ENCODE assay signal across 8 cellular contexts in the genomic region with DNA sequence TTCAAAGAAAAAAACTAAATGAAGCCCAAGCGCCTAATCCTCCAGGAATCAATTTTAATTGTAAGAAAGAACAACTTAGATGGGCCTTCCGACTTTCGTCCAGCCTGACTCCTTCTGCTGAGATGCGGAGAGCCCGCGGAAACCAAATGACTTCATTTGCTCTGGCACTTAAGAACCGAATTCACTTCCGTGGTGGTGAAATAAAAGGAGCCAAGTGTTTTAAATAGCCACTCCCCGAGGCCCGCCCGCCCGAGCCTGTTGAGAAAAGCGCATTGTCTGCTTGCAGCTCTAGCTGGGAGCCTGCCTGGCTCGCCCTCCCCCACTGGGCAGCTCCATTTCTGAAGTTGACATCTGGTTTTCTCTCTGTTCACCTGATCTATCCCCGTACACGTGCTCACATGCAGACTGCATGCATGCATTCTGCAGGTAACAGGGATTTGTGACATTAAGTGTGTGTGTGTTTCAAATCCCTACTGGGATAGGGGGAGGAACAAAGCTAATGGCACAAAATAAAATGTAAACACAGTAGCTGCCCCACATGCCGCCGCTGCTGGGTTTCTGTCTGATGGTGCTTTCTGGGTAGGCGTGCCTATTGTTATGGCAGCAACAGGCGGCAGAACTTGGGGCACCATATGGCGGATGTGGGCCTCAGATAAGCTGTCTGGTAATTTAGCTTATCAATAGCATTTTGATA. TPM values are rescaled to one million over a fixed set of nuclear protein-coding genes. Genes with fewer than 3 reads are reported as not detected.
DNase-seq lines count a peak whose midpoint lies in the region; ATAC-seq and TF ChIP-seq lines count a peak whose summit lies in the region.

No MANE protein-coding gene starts in this region.

- TF ChIP-seq POLR2A in vagina (IDR thresholded peaks at IDR 0.05) (peak in 1 of 2 donors; percentile 35), spleen (IDR thresholded peaks at IDR 0.05) (no peak)

- H3K27ac Mint-ChIP-seq in CD4-positive, alpha-beta T cell: no peak overlapping the region

- in situ Hi-C loops in SK-MEL-5 (cut with HindIII; ENCODE audit: low pct_unique_long_range_greater_than_20kb, low sequenced_read_pairs): no loop called here

- POLR2A ChIA-PET in CD4-positive, alpha-beta T cell (lab: Charles Lee): no interaction called here

- intact Hi-C loops in CD4-positive, alpha-beta T cell (cut with DNase I, micrococcal nuclease): no loop called here
- intact Hi-C loops in vagina (cut with DNase I): no loop called here
- intact Hi-C loops in spleen (cut with DNase I; ENCODE audit: low total_unique reads): no loop called here

- ATAC-seq in CD4-positive, alpha-beta T cell (ENCODE audit: poor library complexity): peak; percentile 71
- ATAC-seq in HG03439 (IDR thresholded peaks at IDR 0.05; ENCODE audit: unreplicated experiment): no peak

- H3K27me3 ChIP-seq in CD4-positive, alpha-beta T cell (ENCODE audit: control insufficient read depth, insufficient read depth, low read length): peaks cover 92% of the 10 kb centered on the region
- no peaks in the 10 kb centered on the region for H3K27me3 ChIP-seq in MG63
- no peaks in the 10 kb centered on the region for H3K27me3 ChIP-seq in vagina
- peaks cover 0 to 79% (median 6%) of the 10 kb centered on the region in 7 donors for H3K27me3 ChIP-seq in spleen (replicated peaks in 1 of 7)

- no peak overlapping the region for H3K4me3 Mint-ChIP-seq in CD4-positive, alpha-beta T cell

- no peaks in the 10 kb centered on the region for H3K36me3 Mint-ChIP-seq in CD4-positive, alpha-beta T cell (ENCODE audit: low read depth)

- H3K4me1 Mint-ChIP-seq in CD4-positive, alpha-beta T cell (ENCODE audit: low read depth): peaks cover 10% of the 10 kb centered on the region

- H3K36me3 ChIP-seq in MG63 (peaks cover 57% of the 10 kb centered on the region), mesodermal cell (ENCODE audit: control insufficient read depth, insufficient read depth, low read length) (peaks cover 48% of the 10 kb centered on the region), vagina (no peaks in the 10 kb centered on the region), spleen (no peaks in the 10 kb centered on the region)

- peak in 1 of 10 experiments; percentile 3 for DNase-seq in CD4-positive, alpha-beta T cell
- DNase-seq in MG63 (peak; percentile 85), SK-MEL-5 (ENCODE audit: low read depth, low spot score) (peak; percentile 94), epithelial cell of prostate (ENCODE audit: low read depth, low spot score) (peak; percentile 66), vagina (ENCODE audit: extremely low spot score in 2 of 2) (no peak), spleen (no peak)

- H3K4me1 ChIP-seq in mesodermal cell (ENCODE audit: control insufficient read depth, insufficient read depth, low read length, poor library complexity, severe bottlenecking): peaks cover 71% of the 10 kb centered on the region
- peaks cover 80% of the 10 kb centered on the region for H3K4me1 ChIP-seq in vagina
- H3K4me1 ChIP-seq in spleen: peaks cover 0 to 35% (median 10%) of the 10 kb centered on the region in 6 donors

- H3K27me3 Mint-ChIP-seq in CD4-positive, alpha-beta T cell: peaks cover 96% of the 10 kb centered on the region

- H3K4me3 ChIP-seq in MG63 (peak overlapping the region; percentile 6; the same call in 1 of the 2 replicates), mesodermal cell (ENCODE audit: extremely low read depth, insufficient read depth, low read length, poor library complexity, severe bottlenecking) (peak overlapping the region; percentile 60), vagina (peak overlapping the region in 1 of 2 donors; percentile 10), spleen (no peak overlapping the region)

- WGBS in mesodermal cell (ENCODE audit: insufficient coverage in 2 of 2), 2 experiments: 1 to 2% methylated on average over 13 to 18 of the region's 21 CpGs
- 22 to 35% (median 28%) methylated on average over 20 to 21 of the region's 21 CpGs for WGBS in spleen, 5 donors

- no peak for TF ChIP-seq CTCF in CD4-positive, alpha-beta T cell (IDR thresholded peaks at IDR 0.05)
- TF ChIP-seq CTCF in vagina (IDR thresholded peaks at IDR 0.05) (no peak), spleen (IDR thresholded peaks at IDR 0.05 in 8 of 11, conservative IDR thresholded peaks at IDR 0.05 in 3 of 11) (no peak)

- no peaks in the 10 kb centered on the region for H3K9me3 ChIP-seq in CD4-positive, alpha-beta T cell (ENCODE audit: control insufficient read depth, low read length)
- H3K9me3 ChIP-seq in MG63 (no peaks in the 10 kb centered on the region), mesodermal cell (ENCODE audit: control insufficient read depth, low read length) (no peaks in the 10 kb centered on the region), vagina (no peaks in the 10 kb centered on the region), spleen (no peaks in the 10 kb centered on the region)

- CTCF ChIA-PET in CD4-positive, alpha-beta T cell (lab: Charles Lee): no interaction called here

- no peaks in the 10 kb centered on the region for H3K9me3 Mint-ChIP-seq in CD4-positive, alpha-beta T cell

- no peak overlapping the region for H3K27ac ChIP-seq in CD4-positive, alpha-beta T cell (ENCODE audit: low read depth, low read length)
- H3K27ac ChIP-seq in epithelial cell of prostate: peak overlapping the region; percentile 87
- H3K27ac ChIP-seq in mesodermal cell (ENCODE audit: low read depth, low read length, severe bottlenecking): peak overlapping the region; percentile 92
- peak overlapping the region; percentile 93 for H3K27ac ChIP-seq in vagina
- H3K27ac ChIP-seq in spleen: peak overlapping the region in 4 of 8 donors; percentile 22 to 50 (median 24)

RNA-seq across cellular contexts. Expression of a gene that starts 6.2 kb away (rescaled TPM):
- total RNA-seq in CD4-positive, alpha-beta T cell: under 1 TPM in 1 of 2 experiments, not detected in 1; 0.11 TPM
- 16.9 and 17.5 TPM in 2 replicates for total RNA-seq in MG63 (2014; rRNA removed; shearing (Covaris generic); ENCODE audit: low replicate concordance)
- 55.0 and 68.3 TPM in 2 replicates for total RNA-seq in SK-MEL-5 (2014; rRNA removed; shearing (Covaris generic))
- polyA plus RNA-seq in SK-MEL-5 (2015; cell fraction: cytosol; rRNA removed): 49.8 and 88.0 TPM in 2 replicates
- 94.9 and 147 TPM in 2 replicates for polyA plus RNA-seq in SK-MEL-5 (2015; cell fraction: nucleus; rRNA removed)
- polyA plus RNA-seq in mesodermal cell (2013, experiment 1 of 2): 136 TPM
- polyA plus RNA-seq in mesodermal cell (2013, experiment 2 of 2): 133 TPM
- total RNA-seq in vagina (50.3 TPM), spleen (10 to 100 TPM; 14.6 to 46.0 (median 21.4) TPM)
- polyA plus RNA-seq in spleen: 1 to 10 TPM in 2 of 3 donors, under 1 TPM in 1; 0.93 to 2.7 (median 1.1) TPM

Comparison
In these comparisons a context has a peak if more than half of its experiments do, and no peak if none do; other contexts are left out.
1. DNase-seq: peak in MG63 (single experiment), SK-MEL-5 (single experiment) and epithelial cell of prostate (single experiment); none in vagina (0 of 2) and spleen (single experiment).
2. H3K4me3 ChIP-seq: peak in MG63 (single experiment) and mesodermal cell (single experiment); none in spleen (0 of 8).
3. RNA of a gene that starts 6.2 kb away (total RNA-seq): 55.0 to 68.3 TPM in SK-MEL-5, 50.3 TPM in vagina (single experiment), 14.6 to 46.0 TPM in spleen and 16.9 to 17.5 TPM in MG63; 0.11 TPM in CD4-positive, alpha-beta T cell; every median in the first group is over 10 times any median in the second.